In the genomic region with DNA sequence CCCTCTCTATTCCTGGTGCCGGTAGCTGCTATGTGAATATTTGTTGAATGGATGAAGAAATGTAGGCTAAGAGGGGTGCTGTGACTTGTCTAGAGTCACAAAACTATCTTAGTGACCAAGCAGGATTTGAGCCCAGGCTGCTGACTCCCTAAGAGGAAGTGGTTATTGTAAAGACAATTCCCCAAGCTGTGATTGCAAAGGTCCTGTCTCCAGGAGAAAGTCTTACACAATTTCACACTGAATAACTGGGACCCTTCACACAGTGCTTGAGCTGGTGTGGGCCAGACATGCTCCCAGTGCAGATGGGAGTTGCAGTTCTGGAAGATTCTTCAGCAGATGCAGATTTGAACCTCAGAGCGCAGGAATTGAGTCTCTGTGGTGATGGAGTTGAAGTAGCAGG, we compare ENCODE assay signal across 23 cellular contexts. TPM values are rescaled to one million over a fixed set of nuclear protein-coding genes. Genes with fewer than 3 reads are reported as not detected.
"Had no signal": no experiment of that assay in that cellular context is flagged by ENCODE, and none has a peak within 500 bp of the region (broad histone marks: within the 10 kb centered on the region; RNA-seq: fewer than 3 reads in every experiment).

No MANE protein-coding gene starts in this region.

- H3K36me3 Mint-ChIP-seq: activated naive CD8-positive, alpha-beta T cell had no signal

- H3K4me3 ChIP-seq: adrenal gland, ascending aorta, heart left ventricle, pancreas, psoas muscle, right atrium auricular region had no signal

- ATAC-seq: activated CD4-positive, CD25-positive, alpha-beta regulatory T cell treated with anti-CD3 and anti-CD28 coated beads, Interleukin-2, amount 50 U/mL, for 24 hours; activated CD8-positive, alpha-beta T cell treated with anti-CD3 and anti-CD28 coated beads, Interleukin-2, amount 10 ng/mL, durations not matched to agents 7 days and 5 days; esophagus mucosa; heart left ventricle; natural killer cell treated with Interleukin-12 subunit alpha and Interleukin-12 subunit beta and Interleukin-15 and Interleukin-18, amount 100 ng/mL, for 72 hours; pancreas; psoas muscle; stimulated activated naive CD8-positive, alpha-beta T cell treated with anti-CD3 and anti-CD28 coated beads, Interleukin-15, Interleukin-2, amounts not matched to agents 100 U/mL and 50 U/mL, for 24 hours had no signal

- H3K4me1 Mint-ChIP-seq: activated CD4-positive, alpha-beta T cell treated with anti-CD3 and anti-CD28 coated beads, Interleukin-2, amount 10 ng/mL, durations not matched to agents 24 days and 14 days; central memory CD8-positive, alpha-beta T cell had no signal

- H3K27ac Mint-ChIP-seq: activated CD4-positive, alpha-beta T cell treated with anti-CD3 and anti-CD28 coated beads, Interleukin-2, amount 10 ng/mL, durations not matched to agents 24 days and 14 days; activated CD8-positive, alpha-beta T cell treated with anti-CD3 and anti-CD28 coated beads, Interleukin-2, amount 10 ng/mL, durations not matched to agents 7 days and 5 days; activated naive CD8-positive, alpha-beta T cell; natural killer cell treated with Interleukin-12 subunit alpha and Interleukin-12 subunit beta and Interleukin-15 and Interleukin-18, amount 100 ng/mL, for 72 hours had no signal

- H3K27ac ChIP-seq: adrenal gland, ascending aorta, brain microvascular endothelial cell, heart left ventricle, neutrophil, pancreas, psoas muscle, right atrium auricular region, VCaP had no signal

- DNase-seq: activated CD4-positive, alpha-beta T cell treated with anti-CD3 and anti-CD28 coated beads, Interleukin-2, amount 10 ng/mL, durations not matched to agents 24 days and 14 days; activated CD8-positive, alpha-beta T cell treated with anti-CD3 and anti-CD28 coated beads, Interleukin-2, amount 10 ng/mL, durations not matched to agents 7 days and 5 days; activated gamma-delta T cell treated with Interleukin-2 at 50 U/mL for 16 hours; adrenal gland; brain microvascular endothelial cell; effector memory CD4-positive, alpha-beta T cell; heart left ventricle; pancreas; psoas muscle; stimulated activated CD4-positive, alpha-beta T cell treated with anti-CD3 and anti-CD28 coated beads, Interleukin-12 subunit alpha, Interleukin-12 subunit beta, amount 100 ng/mL, for 4 hours; stimulated activated CD4-positive, alpha-beta T cell treated with anti-CD3 and anti-CD28 coated beads, Interleukin-4, amount 100 ng/mL, for 4 hours; stimulated activated naive CD8-positive, alpha-beta T cell treated with anti-CD3 and anti-CD28 coated beads, Interleukin-15, Interleukin-2, amounts not matched to agents 100 U/mL and 50 U/mL, for 24 hours had no signal

- H3K36me3 ChIP-seq: adrenal gland, ascending aorta, brain microvascular endothelial cell, heart left ventricle, neutrophil, pancreas, right atrium auricular region had no signal

- H3K9me3 ChIP-seq: adrenal gland, ascending aorta, neutrophil, pancreas, psoas muscle, right atrium auricular region had no signal

- H3K4me3 Mint-ChIP-seq: activated CD4-positive, alpha-beta T cell treated with anti-CD3 and anti-CD28 coated beads, Interleukin-2, amount 10 ng/mL, durations not matched to agents 24 days and 14 days; activated CD8-positive, alpha-beta T cell treated with anti-CD3 and anti-CD28 coated beads, Interleukin-2, amount 10 ng/mL, durations not matched to agents 7 days and 5 days; activated naive CD8-positive, alpha-beta T cell; central memory CD8-positive, alpha-beta T cell; natural killer cell treated with Interleukin-12 subunit alpha and Interleukin-12 subunit beta and Interleukin-15 and Interleukin-18, amount 100 ng/mL, for 72 hours had no signal

- H3K27me3 ChIP-seq: adrenal gland, ascending aorta, brain microvascular endothelial cell, heart left ventricle, pancreas, right atrium auricular region had no signal

RNA-seq across cellular contexts. Expression of a gene that starts 38.1 kb away (rescaled TPM):
- total RNA-seq: activated CD4-positive, alpha-beta T cell treated with anti-CD3 and anti-CD28 coated beads, Interleukin-2, amount 10 ng/mL, durations not matched to agents 24 days and 14 days; activated CD8-positive, alpha-beta T cell treated with anti-CD3 and anti-CD28 coated beads, Interleukin-2, amount 10 ng/mL, durations not matched to agents 7 days and 5 days; dermis microvascular lymphatic vessel endothelial cell; esophagus mucosa; natural killer cell treated with Interleukin-12 subunit alpha and Interleukin-12 subunit beta and Interleukin-15 and Interleukin-18, amount 100 ng/mL, for 72 hours; right atrium auricular region; T-helper 2 cell treated with Interferon-gamma antibody and Interleukin-4, amounts not matched to agents 100 ng/mL and 5 ng/mL, for 36 hours had no signal
